Comparison of ENCODE assay signal across 8 cellular contexts in genomic region chr20:34516038-34516873, GRCh38. TPM values are rescaled to one million over a fixed set of nuclear protein-coding genes. Genes with fewer than 3 reads are reported as not detected.
A peak's percentile ranks its signal among the peaks of the same experiment; 100 is the strongest.
DNase-seq lines count a peak whose midpoint lies in the region; ATAC-seq and TF ChIP-seq lines count a peak whose summit lies in the region.

DYNLRB1 (plus strand) TSS chr20:34516422; CDS start chr20:34516459, 37 bp downstream.

- POLR2A ChIA-PET in CD8-positive, alpha-beta memory T cell (lab: Charles Lee), result interaction anchor here (0.6 to 1.9 kb wide), 9 partner anchors 42 to 1774 kb away, joined by 3 to 8 read pairs (median 3); partner anchors contain the start of genes AHCY, ITCH, MAP1LC3A and TP53INP2

- peaks cover 24% of the 10 kb centered on the region for H3K4me1 ChIP-seq in CD8-positive, alpha-beta memory T cell (ENCODE audit: insufficient read depth, low read length)
- H3K4me1 ChIP-seq in lung (ENCODE audit: control insufficient read depth in 2 of 2, insufficient read depth in 2 of 2, low read length in 2 of 2), result peaks cover 0 to 7% of the 10 kb centered on the region in 2 donors

- H3K27me3 ChIP-seq in CD8-positive, alpha-beta memory T cell (ENCODE audit: insufficient read depth, low read length, poor library complexity, severe bottlenecking), result no peaks in the 10 kb centered on the region
- no peaks in the 10 kb centered on the region for H3K27me3 ChIP-seq in lung (ENCODE audit: control insufficient read depth, insufficient read depth)

- TF ChIP-seq CTCF in lung (IDR thresholded peaks at IDR 0.05; ENCODE audit: control extremely low read depth, extremely low read depth), result no peak

- H3K9me3 ChIP-seq in CD8-positive, alpha-beta memory T cell (ENCODE audit: low read length), result no peaks in the 10 kb centered on the region
- no peaks in the 10 kb centered on the region for H3K9me3 ChIP-seq in lung (ENCODE audit: control insufficient read depth in 2 of 2, insufficient read depth in 1 of 2, low read length in 1 of 2)

- H3K9me3 Mint-ChIP-seq in CD8-positive, alpha-beta memory T cell, result no peaks in the 10 kb centered on the region

- peak; percentile 90 to 97 (median 93) for DNase-seq in CD8-positive, alpha-beta memory T cell
- peak; percentile 100 for DNase-seq in HT-29 (ENCODE audit: low spot score)
- DNase-seq in NK-92 treated with Interleukin-12 subunit alpha and Interleukin-12 subunit beta, amount 100 ng/mL, for 24 hours (lab: John Stamatoyannopoulos, UW), result peak; percentile 94
- DNase-seq in activated CD8-positive, alpha-beta memory T cell treated with anti-CD3 and anti-CD28 coated beads for 24 hours, result peak; percentile 98
- DNase-seq in effector CD4-positive, alpha-beta T cell, result peak; percentile 97
- DNase-seq in lung (ENCODE audit: low spot score), result peak; percentile 97
- peak; percentile 89 to 95 (median 93) for DNase-seq in stimulated activated CD4-positive, alpha-beta T cell treated with anti-CD3 and anti-CD28 coated beads, TNF-alpha, amount 100 ng/mL, for 24 hours (ENCODE audit: low read depth in 3 of 3)

- CTCF ChIA-PET in CD8-positive, alpha-beta memory T cell (lab: Charles Lee), result interaction anchor here (0.7 to 3.6 kb wide), 7 partner anchors 22 to 1438 kb away, joined by 3 to 29 read pairs (median 4); partner anchors contain the start of gene SCAND1

- peaks cover 47 to 79% (median 79%) of the 10 kb centered on the region in 3 donors for H3K4me1 Mint-ChIP-seq in CD8-positive, alpha-beta memory T cell

- peaks cover 0 to 33% (median 4%) of the 10 kb centered on the region in 3 donors for H3K36me3 Mint-ChIP-seq in CD8-positive, alpha-beta memory T cell

- H3K27ac Mint-ChIP-seq in CD8-positive, alpha-beta memory T cell, result peak within 1 kb of the TSS; percentile 89 to 100 (median 96)

- H3K4me3 Mint-ChIP-seq in CD8-positive, alpha-beta memory T cell, result peak within 1 kb of the TSS; percentile 94 to 100 (median 99)

- peak within 1 kb of the TSS; percentile 85 for H3K4me3 ChIP-seq in CD8-positive, alpha-beta memory T cell (ENCODE audit: low read length)
- peak within 1 kb of the TSS; percentile 89 for H3K4me3 ChIP-seq in lung

- no peaks in the 10 kb centered on the region for H3K27me3 Mint-ChIP-seq in CD8-positive, alpha-beta memory T cell

- ATAC-seq in GM19467 (IDR thresholded peaks at IDR 0.05; ENCODE audit: unreplicated experiment) (peak; percentile 68), lung (ENCODE audit: insufficient read depth, low FRiP score) (peak; percentile 94)

- peak within 1 kb of the TSS; percentile 73 for H3K27ac ChIP-seq in CD8-positive, alpha-beta memory T cell (ENCODE audit: low read depth, low read length)
- peak within 1 kb of the TSS; percentile 92 to 98 for H3K27ac ChIP-seq in lung (ENCODE audit: low read depth in 1 of 2, low read length in 1 of 2)

- no peaks in the 10 kb centered on the region for H3K36me3 ChIP-seq in CD8-positive, alpha-beta memory T cell (ENCODE audit: insufficient read depth, low read length)
- H3K36me3 ChIP-seq in lung (ENCODE audit: control insufficient read depth in 2 of 2, insufficient read depth in 2 of 2, low read length in 2 of 2), result no peaks in the 10 kb centered on the region

- 0% methylated on average over 60 to 61 of the region's 61 CpGs for WGBS in lung, 2 donors

RNA-seq across cellular contexts. Expression of gene DYNLRB1, which starts in this region (rescaled TPM):
- total RNA-seq in CD8-positive, alpha-beta memory T cell, result 10 to 100 TPM; 81.1 to 81.2 TPM
- 315 TPM for polyA plus RNA-seq in CD8-positive, alpha-beta memory T cell
- total RNA-seq in HT-29 (2014; rRNA removed; shearing (Covaris generic)), result 392 and 436 TPM in 2 replicates
- total RNA-seq in lung, result 100 to 1,000 TPM in 1 of 2 donors, 10 to 100 TPM in 1; 77.3 to 135 TPM
- 100 to 1,000 TPM; 177 to 433 TPM for polyA plus RNA-seq in lung

Comparison
In these comparisons a context has a peak if more than half of its experiments do, and no peak if none do; other contexts are left out.
1. Peak in every context shown above with its lines: DNase-seq, ATAC-seq, H3K4me3 ChIP-seq and H3K27ac ChIP-seq.